In the genomic region with DNA sequence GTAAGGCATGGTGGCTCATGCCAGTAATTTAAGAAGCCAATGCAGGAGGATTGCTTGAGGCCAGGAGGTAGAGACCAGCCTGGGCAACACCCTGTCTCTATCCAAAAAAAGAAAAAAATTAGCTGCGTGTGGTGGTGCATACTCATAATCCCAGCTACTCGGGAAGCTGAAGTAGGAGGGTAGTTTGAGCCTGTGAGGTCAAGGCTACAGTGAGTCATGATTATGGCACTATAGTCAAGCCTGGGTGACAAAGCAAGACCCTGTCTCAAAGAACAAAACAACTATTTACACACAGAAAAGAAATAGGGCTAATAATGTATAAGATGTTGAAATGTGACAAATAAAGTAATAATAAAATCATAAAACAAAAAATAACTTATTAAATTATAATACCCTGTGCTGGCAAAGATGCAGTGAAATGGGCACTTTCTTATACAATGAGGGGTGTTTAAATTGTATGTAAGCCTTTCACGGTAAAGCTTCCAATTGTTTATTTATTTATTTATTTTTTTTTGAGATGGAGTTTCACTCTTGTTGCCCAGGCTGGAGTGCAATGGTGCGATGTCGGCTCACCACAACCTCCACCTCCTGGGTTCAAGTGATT, we compare ENCODE assay signal across 21 cellular contexts.
DNase-seq lines count a peak whose midpoint lies in the region; ATAC-seq and TF ChIP-seq lines count a peak whose summit lies in the region.
"Had no signal": no experiment of that assay in that cellular context is flagged by ENCODE, and none has a peak within 500 bp of the region (broad histone marks: within the 10 kb centered on the region; RNA-seq: fewer than 3 reads in every experiment).

No MANE protein-coding gene starts in this region.

- DNase-seq in AG10803 (ENCODE audit: low read depth): peak; percentile 17
- peak; percentile 60 for DNase-seq in LHCN-M2 (ENCODE audit: low read depth)
- peak; percentile 38 for DNase-seq in SK-MEL-5 (ENCODE audit: low read depth, low spot score)
- DNase-seq in fibroblast of villous mesenchyme (ENCODE audit: low read depth): peak; percentile 38
- no peak for DNase-seq in germinal center (ENCODE audit: low spot score)
- no peak for DNase-seq in HEK293T (ENCODE audit: extremely low spot score)
- DNase-seq in GM10248 (ENCODE audit: extremely low spot score): no peak
- DNase-seq: ACHN; activated CD4-positive, CD25-positive, alpha-beta regulatory T cell treated with anti-CD3 and anti-CD28 coated beads, Interleukin-2, amount 50 U/mL, for 72 hours; activated naive CD4-positive, alpha-beta T cell treated with anti-CD3 and anti-CD28 coated beads for 36 hours; activated T-cell treated with anti-CD3 and anti-CD28 coated beads, Interleukin-2, amount 50 U/mL, for 48 hours; heart right ventricle; left ventricle myocardium superior; NCI-H1092 treated with DMSO at 0.1 percent for 48 hours; NCI-H2081; nephron progenitor cell; stimulated activated CD4-positive, alpha-beta T cell treated with anti-CD3 and anti-CD28 coated beads, Interleukin-2, amount 100 ng/mL, for 24 hours; stimulated activated naive CD4-positive, alpha-beta T cell had no signal

- CTCF ChIA-PET in HEK293T (lab: Yijun Ruan, JAX) (no interaction called here), GM10248 (lab: Yijun Ruan, JAX) (no interaction called here)

- H3K4me3 ChIP-seq in AG10803 (ENCODE audit: low read length): no peak overlapping the region
- H3K4me3 ChIP-seq in fibroblast of villous mesenchyme (ENCODE audit: low read depth, low read length): no peak overlapping the region
- H3K4me3 ChIP-seq: esophagus muscularis mucosa, heart right ventricle, thoracic aorta had no signal

- TF ChIP-seq CTCF in AG10803 (conservative IDR thresholded peaks at IDR 0.05; ENCODE audit: low read length) (no peak), fibroblast of villous mesenchyme (IDR thresholded peaks at IDR 0.05; ENCODE audit: insufficient read depth, low read depth, low read length) (no peak), GM10248 (IDR thresholded peaks at IDR 0.05; ENCODE audit: control extremely low read depth, extremely low read depth, low read depth, missing control alignments) (no peak)

- no peak for ATAC-seq in GM21528 (IDR thresholded peaks at IDR 0.05; ENCODE audit: low FRiP score, unreplicated experiment)
- ATAC-seq: heart right ventricle, left ventricle myocardium superior had no signal

- in situ Hi-C loops in SK-MEL-5 (cut with HindIII; ENCODE audit: low pct_unique_long_range_greater_than_20kb, low sequenced_read_pairs): no loop called here

- POLR2A ChIA-PET in HEK293T (lab: Yijun Ruan, JAX) (no interaction called here), GM10248 (lab: Yijun Ruan, JAX) (interaction anchor here (0.6 kb wide), 1 partner anchor 222 kb away, joined by 5 read pairs; no protein-coding TSS in a partner anchor)

TF ChIP-seq in HEK293T, 16 proteins besides CTCF, POLR2A, EP300 and RAD21:
- TF ChIP-seq, protein P1, sequence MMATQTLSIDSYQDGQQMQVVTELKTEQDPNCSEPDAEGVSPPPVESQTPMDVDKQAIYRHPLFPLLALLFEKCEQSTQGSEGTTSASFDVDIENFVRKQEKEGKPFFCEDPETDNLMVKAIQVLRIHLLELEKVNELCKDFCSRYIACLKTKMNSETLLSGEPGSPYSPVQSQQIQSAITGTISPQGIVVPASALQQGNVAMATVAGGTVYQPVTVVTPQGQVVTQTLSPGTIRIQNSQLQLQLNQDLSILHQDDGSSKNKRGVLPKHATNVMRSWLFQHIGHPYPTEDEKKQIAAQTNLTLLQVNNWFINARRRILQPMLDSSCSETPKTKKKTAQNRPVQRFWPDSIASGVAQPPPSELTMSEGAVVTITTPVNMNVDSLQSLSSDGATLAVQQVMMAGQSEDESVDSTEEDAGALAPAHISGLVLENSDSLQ (IDR thresholded peaks at IDR 0.05): no peak
- TF ChIP-seq FOXA1 (IDR thresholded peaks at IDR 0.05) (no peak), LEF1 (IDR thresholded peaks at IDR 0.05; ENCODE audit: borderline replicate concordance) (no peak), TARDBP (IDR thresholded peaks at IDR 0.05) (no peak), SUZ12 (IDR thresholded peaks at IDR 0.05) (no peak), FOXM1 (IDR thresholded peaks at IDR 0.05; ENCODE audit: borderline replicate concordance) (no peak), BHLHE40 (IDR thresholded peaks at IDR 0.05; ENCODE audit: borderline replicate concordance) (no peak), CTBP1 (IDR thresholded peaks at IDR 0.05; ENCODE audit: borderline replicate concordance) (no peak), L3MBTL2 (conservative IDR thresholded peaks at IDR 0.05) (no peak), ZNF384 (IDR thresholded peaks at IDR 0.05) (no peak), ELF4 (IDR thresholded peaks at IDR 0.05) (no peak), NFRKB (IDR thresholded peaks at IDR 0.05) (no peak)

Comparison
In these comparisons a context has a peak if more than half of its experiments do, and no peak if none do; other contexts are left out.
1. DNase-seq: peak in AG10803 (single experiment), LHCN-M2 (single experiment), SK-MEL-5 (single experiment) and fibroblast of villous mesenchyme (single experiment); none in germinal center (single experiment), HEK293T (single experiment) and GM10248 (single experiment).